Comparison of ENCODE assay signal across 15 cellular contexts in genomic region chr3:122774564-122774963, GRCh38. TPM values are rescaled to one million over a fixed set of nuclear protein-coding genes. Genes with fewer than 3 reads are reported as not detected.
A peak's percentile ranks its signal among the peaks of the same experiment; 100 is the strongest.
DNase-seq lines count a peak whose midpoint lies in the region; ATAC-seq and TF ChIP-seq lines count a peak whose summit lies in the region.
"Had no signal": no experiment of that assay in that cellular context is flagged by ENCODE, and none has a peak within 500 bp of the region (broad histone marks: within the 10 kb centered on the region; RNA-seq: fewer than 3 reads in every experiment).

No MANE protein-coding gene starts in this region.

- H3K9me3 ChIP-seq in adipocyte (ENCODE audit: control insufficient read depth, low read length) (no peaks in the 10 kb centered on the region), lower lobe of right lung (no peaks in the 10 kb centered on the region), tibial nerve (no peaks in the 10 kb centered on the region)

- ATAC-seq in lower lobe of right lung (no peak), GM19351 (IDR thresholded peaks at IDR 0.05; ENCODE audit: unreplicated experiment) (no peak)
- ATAC-seq: natural killer cell had no signal

- DNase-seq in EH (ENCODE audit: low read depth) (peak; percentile 39), HCEC 1CT (peak; percentile 82), adipocyte (ENCODE audit: low read depth) (peak; percentile 30), lower lobe of right lung (no peak), tibial nerve (ENCODE audit: low spot score in 2 of 2) (no peak), COLO668 (lab: John Stamatoyannopoulos, UW; ENCODE audit: unreplicated experiment) (no peak)
- DNase-seq in activated CD8-positive, alpha-beta memory T cell treated with anti-CD3 and anti-CD28 coated beads, Interleukin-2, amount 50 U/mL, for 4 hours = no peak
- DNase-seq: activated CD4-positive, CD25-positive, alpha-beta regulatory T cell treated with anti-CD3 and anti-CD28 coated beads, Interleukin-2, amount 50 U/mL, for 72 hours; activated naive CD4-positive, alpha-beta T cell treated with anti-CD3 and anti-CD28 coated beads for 36 hours; CD4-positive, alpha-beta memory T cell; H7; natural killer cell; NCI-H187 had no signal

- H3K4me3 ChIP-seq in adipocyte (ENCODE audit: low read length) (no peak overlapping the region), lower lobe of right lung (no peak overlapping the region), tibial nerve (no peak overlapping the region)

- peaks cover 6% of the 10 kb centered on the region for H3K36me3 ChIP-seq in adipocyte (ENCODE audit: control insufficient read depth, insufficient read depth, low read length, severe bottlenecking)
- H3K36me3 ChIP-seq in lower lobe of right lung = peaks cover 13% of the 10 kb centered on the region
- H3K36me3 ChIP-seq in tibial nerve = peaks cover 0 to 17% (median 3%) of the 10 kb centered on the region in 3 donors

- peak overlapping the region; percentile 14 for H3K27ac ChIP-seq in lower lobe of right lung
- H3K27ac ChIP-seq in tibial nerve = no peak overlapping the region
- H3K27ac ChIP-seq: RWPE1 had no signal

- TF ChIP-seq CTCF in lower lobe of right lung (IDR thresholded peaks at IDR 0.05) = no peak
- TF ChIP-seq CTCF in tibial nerve (IDR thresholded peaks at IDR 0.05) = no peak

- H3K4me1 ChIP-seq in adipocyte (ENCODE audit: control insufficient read depth, insufficient read depth, low read length) (no peaks in the 10 kb centered on the region), lower lobe of right lung (peaks cover 7% of the 10 kb centered on the region), tibial nerve (no peaks in the 10 kb centered on the region)

- TF ChIP-seq EP300 in tibial nerve (IDR thresholded peaks at IDR 0.05) = no peak

- no peak overlapping the region for H3K9ac ChIP-seq in adipocyte (ENCODE audit: low read length)

- no peak for TF ChIP-seq POLR2A in tibial nerve (IDR thresholded peaks at IDR 0.05)

- H3K27me3 ChIP-seq in adipocyte (replicated peaks; ENCODE audit: control insufficient read depth, insufficient read depth, low read length) (no peaks in the 10 kb centered on the region), lower lobe of right lung (ENCODE audit: low read depth) (no peaks in the 10 kb centered on the region), tibial nerve (no peaks in the 10 kb centered on the region)

- intact Hi-C loops in lower lobe of right lung (cut with DNase I) = no loop called here

- WGBS in tibial nerve, 2 donors = 93% methylated on average over 3 of the region's 3 CpGs

RNA-seq across cellular contexts. Expression of gene HSPBAP1, which starts 19.1 kb away (rescaled TPM):
- total RNA-seq in lower lobe of right lung (15.4 TPM), tibial nerve (10 to 100 TPM; 10.9 to 15.3 (median 12.9) TPM)

RNA-seq across cellular contexts. Expression of gene SLC49A4, which starts 20.3 kb away (rescaled TPM):
- total RNA-seq in lower lobe of right lung (14.9 TPM), tibial nerve (10 to 100 TPM; 14.2 to 27.3 (median 20.9) TPM)

Comparison
In these comparisons a context has a peak if more than half of its experiments do, and no peak if none do; other contexts are left out.
1. DNase-seq: peak in EH (single experiment), HCEC 1CT (single experiment) and adipocyte (single experiment); none in lower lobe of right lung (single experiment), tibial nerve (0 of 2), COLO668 (single experiment) and activated CD8-positive, alpha-beta memory T cell treated with anti-CD3 and anti-CD28 coated beads, Interleukin-2, amount 50 U/mL, for 4 hours (single experiment).